ENCODE assay signal across 21 cellular contexts in genomic region chr6:115356371-115356770, GRCh38.
A peak's percentile ranks its signal among the peaks of the same experiment; 100 is the strongest.
DNase-seq lines count a peak whose midpoint lies in the region; ATAC-seq and TF ChIP-seq lines count a peak whose summit lies in the region.
"Had no signal": no experiment of that assay in that cellular context is flagged by ENCODE, and none has a peak within 500 bp of the region (broad histone marks: within the 10 kb centered on the region; RNA-seq: fewer than 3 reads in every experiment).

No MANE protein-coding gene starts in this region.

- no peaks in the 10 kb centered on the region for H3K9me2 ChIP-seq in MM.1S (replicated peaks; ENCODE audit: insufficient read depth, low read length)

- POLR2A ChIA-PET in HEK293 (lab: Yijun Ruan, JAX) = no interaction called here

- no peak overlapping the region for H3K9ac ChIP-seq in MM.1S (ENCODE audit: low read length)
- H3K9ac ChIP-seq: BLaER1 had no signal

- CTCF ChIA-PET in HEK293 (lab: Yijun Ruan, JAX) = no interaction called here

- H3K27me3 ChIP-seq in MM.1S (replicated peaks; ENCODE audit: insufficient read depth, low read length) = no peaks in the 10 kb centered on the region
- H3K27me3 ChIP-seq: BE2C, BLaER1 had no signal

- no peaks in the 10 kb centered on the region for H3K9me3 ChIP-seq in HEK293 (ENCODE audit: control insufficient read depth, insufficient read depth, low read depth, low read length)
- H3K9me3 ChIP-seq in MM.1S (replicated peaks; ENCODE audit: insufficient read depth, low read length) = no peaks in the 10 kb centered on the region
- H3K9me3 ChIP-seq: BE2C, BLaER1 had no signal

- H4K20me1 ChIP-seq in MM.1S (ENCODE audit: insufficient read depth, low read length) = no peaks in the 10 kb centered on the region
- H4K20me1 ChIP-seq: BLaER1 had no signal

- H3K4me2 ChIP-seq in MM.1S (ENCODE audit: low read depth, low read length) = no peak overlapping the region
- H3K4me2 ChIP-seq: BLaER1 had no signal

- H3K4me1 ChIP-seq in HEK293 (ENCODE audit: control insufficient read depth, insufficient read depth, low read length) = no peaks in the 10 kb centered on the region
- H3K4me1 ChIP-seq in MM.1S (ENCODE audit: low read length) = no peaks in the 10 kb centered on the region
- H3K4me1 ChIP-seq: BLaER1 had no signal

- no peaks in the 10 kb centered on the region for H3K79me2 ChIP-seq in MM.1S (ENCODE audit: low read length)

- no peak for DNase-seq in MM.1S
- DNase-seq in stimulated activated CD8-positive, alpha-beta memory T cell treated with anti-CD3 and anti-CD28 coated beads, Interleukin-4, amount 100 ng/mL, for 48 hours = no peak
- DNase-seq: 8988T; ACHN; BE2C; C1 segment of cervical spinal cord; CD4-positive, alpha-beta memory T cell; CD4-positive, CD25-positive, alpha-beta regulatory T cell; CD8-positive, alpha-beta memory T cell; COR-L47; DMS 273 treated with DMSO at 0.1 percent for 48 hours; DMS153; DMS53; DMS79; DND-41; GDM1 had no signal

- H3K27ac ChIP-seq in HEK293 (ENCODE audit: extremely low read depth, low read depth, low read length) (no peak overlapping the region), MM.1S (ENCODE audit: low read length) (no peak overlapping the region)
- H3K27ac ChIP-seq: BLaER1 had no signal

- H3K4me3 ChIP-seq in HEK293 (ENCODE audit: low read depth, low read length) = no peak overlapping the region
- no peak overlapping the region for H3K4me3 ChIP-seq in MM.1S (ENCODE audit: low read length)
- H3K4me3 ChIP-seq: BLaER1, GM12878 had no signal

- H3K36me3 ChIP-seq in HEK293 (ENCODE audit: control insufficient read depth in 2 of 2, insufficient read depth in 1 of 2, low read length in 2 of 2) (no peaks in the 10 kb centered on the region), MM.1S (replicated peaks; ENCODE audit: insufficient read depth, low read length) (no peaks in the 10 kb centered on the region)
- H3K36me3 ChIP-seq: BE2C, BLaER1 had no signal

- H3F3A ChIP-seq in MM.1S (ENCODE audit: insufficient read depth, low read length) = no peaks in the 10 kb centered on the region

- TF ChIP-seq CTCF in HEK293 (tag by site-specific recombination; IDR thresholded peaks at IDR 0.05) (no peak), MM.1S (IDR thresholded peaks at IDR 0.05; ENCODE audit: low read length) (no peak)

- no peak for ATAC-seq in HG02938 (IDR thresholded peaks at IDR 0.05; ENCODE audit: unreplicated experiment)
- ATAC-seq: GM12878 had no signal

- H2AFZ ChIP-seq in MM.1S (ENCODE audit: low read length) = no peak overlapping the region

TF ChIP-seq in HEK293, 187 proteins besides CTCF, POLR2A, EP300 and RAD21:
- TF ChIP-seq ZNF571 (tag by site-specific recombination; IDR thresholded peaks at IDR 0.05) (no peak), ZNF274 (IDR thresholded peaks at IDR 0.05; ENCODE audit: low read length) (no peak), ZNF274 (tag by site-specific recombination; IDR thresholded peaks at IDR 0.05; ENCODE audit: borderline replicate concordance) (no peak), ZNF530 (tag by site-specific recombination; IDR thresholded peaks at IDR 0.05; ENCODE audit: low read depth) (no peak)
- TF ChIP-seq, protein P1, sequence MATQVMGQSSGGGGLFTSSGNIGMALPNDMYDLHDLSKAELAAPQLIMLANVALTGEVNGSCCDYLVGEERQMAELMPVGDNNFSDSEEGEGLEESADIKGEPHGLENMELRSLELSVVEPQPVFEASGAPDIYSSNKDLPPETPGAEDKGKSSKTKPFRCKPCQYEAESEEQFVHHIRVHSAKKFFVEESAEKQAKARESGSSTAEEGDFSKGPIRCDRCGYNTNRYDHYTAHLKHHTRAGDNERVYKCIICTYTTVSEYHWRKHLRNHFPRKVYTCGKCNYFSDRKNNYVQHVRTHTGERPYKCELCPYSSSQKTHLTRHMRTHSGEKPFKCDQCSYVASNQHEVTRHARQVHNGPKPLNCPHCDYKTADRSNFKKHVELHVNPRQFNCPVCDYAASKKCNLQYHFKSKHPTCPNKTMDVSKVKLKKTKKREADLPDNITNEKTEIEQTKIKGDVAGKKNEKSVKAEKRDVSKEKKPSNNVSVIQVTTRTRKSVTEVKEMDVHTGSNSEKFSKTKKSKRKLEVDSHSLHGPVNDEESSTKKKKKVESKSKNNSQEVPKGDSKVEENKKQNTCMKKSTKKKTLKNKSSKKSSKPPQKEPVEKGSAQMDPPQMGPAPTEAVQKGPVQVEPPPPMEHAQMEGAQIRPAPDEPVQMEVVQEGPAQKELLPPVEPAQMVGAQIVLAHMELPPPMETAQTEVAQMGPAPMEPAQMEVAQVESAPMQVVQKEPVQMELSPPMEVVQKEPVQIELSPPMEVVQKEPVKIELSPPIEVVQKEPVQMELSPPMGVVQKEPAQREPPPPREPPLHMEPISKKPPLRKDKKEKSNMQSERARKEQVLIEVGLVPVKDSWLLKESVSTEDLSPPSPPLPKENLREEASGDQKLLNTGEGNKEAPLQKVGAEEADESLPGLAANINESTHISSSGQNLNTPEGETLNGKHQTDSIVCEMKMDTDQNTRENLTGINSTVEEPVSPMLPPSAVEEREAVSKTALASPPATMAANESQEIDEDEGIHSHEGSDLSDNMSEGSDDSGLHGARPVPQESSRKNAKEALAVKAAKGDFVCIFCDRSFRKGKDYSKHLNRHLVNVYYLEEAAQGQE (tag by site-specific recombination; IDR thresholded peaks at IDR 0.05) = peak; percentile 49

TF ChIP-seq in PFSK-1, 5 proteins besides CTCF, POLR2A, EP300 and RAD21:
- TF ChIP-seq TAF1 (IDR thresholded peaks at IDR 0.05; ENCODE audit: borderline replicate concordance, insufficient read depth, low read length) = no peak
- TF ChIP-seq, protein P1 (IDR thresholded peaks at IDR 0.05; ENCODE audit: insufficient read depth in 1 of 2, low read depth in 2 of 2, low read length in 2 of 2) = peak; percentile 9 to 70; a peak in 1 of 4 replicates
- TF ChIP-seq SIN3A (IDR thresholded peaks at IDR 0.05; ENCODE audit: borderline replicate concordance, insufficient read depth, low read length) = no peak
- no peak for TF ChIP-seq POLR2AphosphoS5 (IDR thresholded peaks at IDR 0.05; ENCODE audit: low read depth, low read length)
- TF ChIP-seq FOXP2 (optimal IDR thresholded peaks at IDR 0.05; ENCODE audit: borderline replicate concordance, extremely low read depth, extremely low read length, insufficient read depth) = no peak
